ENCODE assay signal across 8 cellular contexts in the genomic region with DNA sequence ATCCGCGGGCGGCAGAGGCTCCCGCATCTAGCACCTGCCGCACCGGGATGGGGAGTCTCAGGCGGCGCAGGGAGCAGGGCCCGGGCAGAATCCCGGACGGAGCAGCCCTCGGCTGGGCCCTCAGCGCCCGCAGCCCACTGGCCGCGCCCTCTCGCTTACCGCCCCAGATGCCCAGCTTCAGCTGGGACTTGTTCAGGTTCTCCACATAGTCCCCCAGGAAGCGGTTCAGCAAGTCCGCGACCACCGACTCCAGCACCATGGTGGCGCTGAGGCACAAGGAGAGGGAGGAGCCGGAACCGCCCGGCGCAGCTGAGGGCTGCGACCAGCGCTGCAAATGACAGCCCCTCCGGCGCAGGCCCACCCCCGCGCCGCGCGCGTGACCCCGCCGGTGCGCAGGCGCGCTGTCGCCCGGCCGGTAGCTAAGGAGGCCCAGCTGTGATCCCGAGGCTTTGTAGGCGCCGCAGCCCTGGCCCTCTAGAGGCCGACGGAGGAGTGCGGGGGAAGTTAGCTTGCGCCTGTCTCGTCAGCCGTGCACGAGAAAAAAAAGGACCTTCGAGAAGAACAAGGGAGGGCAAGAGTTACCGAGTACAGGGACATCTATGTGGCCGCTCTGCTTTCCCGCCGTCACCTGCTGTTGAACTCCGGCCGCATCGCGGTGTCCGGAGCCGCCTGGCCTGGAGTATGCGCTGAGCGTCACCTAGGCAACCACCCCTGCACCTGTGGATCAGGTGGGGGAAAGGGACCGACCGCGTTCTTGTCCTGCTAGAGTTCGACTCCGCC. TPM values are rescaled to one million over a fixed set of nuclear protein-coding genes. Genes with fewer than 3 reads are reported as not detected.
DNase-seq lines count a peak whose midpoint lies in the region; ATAC-seq and TF ChIP-seq lines count a peak whose summit lies in the region.

A gene with protein sequence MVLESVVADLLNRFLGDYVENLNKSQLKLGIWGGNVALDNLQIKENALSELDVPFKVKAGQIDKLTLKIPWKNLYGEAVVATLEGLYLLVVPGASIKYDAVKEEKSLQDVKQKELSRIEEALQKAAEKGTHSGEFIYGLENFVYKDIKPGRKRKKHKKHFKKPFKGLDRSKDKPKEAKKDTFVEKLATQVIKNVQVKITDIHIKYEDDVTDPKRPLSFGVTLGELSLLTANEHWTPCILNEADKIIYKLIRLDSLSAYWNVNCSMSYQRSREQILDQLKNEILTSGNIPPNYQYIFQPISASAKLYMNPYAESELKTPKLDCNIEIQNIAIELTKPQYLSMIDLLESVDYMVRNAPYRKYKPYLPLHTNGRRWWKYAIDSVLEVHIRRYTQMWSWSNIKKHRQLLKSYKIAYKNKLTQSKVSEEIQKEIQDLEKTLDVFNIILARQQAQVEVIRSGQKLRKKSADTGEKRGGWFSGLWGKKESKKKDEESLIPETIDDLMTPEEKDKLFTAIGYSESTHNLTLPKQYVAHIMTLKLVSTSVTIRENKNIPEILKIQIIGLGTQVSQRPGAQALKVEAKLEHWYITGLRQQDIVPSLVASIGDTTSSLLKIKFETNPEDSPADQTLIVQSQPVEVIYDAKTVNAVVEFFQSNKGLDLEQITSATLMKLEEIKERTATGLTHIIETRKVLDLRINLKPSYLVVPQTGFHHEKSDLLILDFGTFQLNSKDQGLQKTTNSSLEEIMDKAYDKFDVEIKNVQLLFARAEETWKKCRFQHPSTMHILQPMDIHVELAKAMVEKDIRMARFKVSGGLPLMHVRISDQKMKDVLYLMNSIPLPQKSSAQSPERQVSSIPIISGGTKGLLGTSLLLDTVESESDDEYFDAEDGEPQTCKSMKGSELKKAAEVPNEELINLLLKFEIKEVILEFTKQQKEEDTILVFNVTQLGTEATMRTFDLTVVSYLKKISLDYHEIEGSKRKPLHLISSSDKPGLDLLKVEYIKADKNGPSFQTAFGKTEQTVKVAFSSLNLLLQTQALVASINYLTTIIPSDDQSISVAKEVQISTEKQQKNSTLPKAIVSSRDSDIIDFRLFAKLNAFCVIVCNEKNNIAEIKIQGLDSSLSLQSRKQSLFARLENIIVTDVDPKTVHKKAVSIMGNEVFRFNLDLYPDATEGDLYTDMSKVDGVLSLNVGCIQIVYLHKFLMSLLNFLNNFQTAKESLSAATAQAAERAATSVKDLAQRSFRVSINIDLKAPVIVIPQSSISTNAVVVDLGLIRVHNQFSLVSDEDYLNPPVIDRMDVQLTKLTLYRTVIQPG (N-terminal part only) (minus strand): TSS at position 332 of the 780 bp plus-strand sequence. CDS start 73 bp downstream, at position 259.

- peak within 1 kb of the TSS; percentile 96 for H3K27ac Mint-ChIP-seq in T-helper 1 cell treated with Interleukin-12 subunit alpha and Interleukin-12 subunit beta and Interleukin-4 antibody, amounts not matched to agents 30 μg/mL and 1 μg/mL, for 36 hours

- H3K4me1 ChIP-seq in uterus, result no peaks in the 10 kb centered on the region

- intact Hi-C loops in left ventricle myocardium superior (cut with micrococcal nuclease) (no loop called here), uterus (cut with DNase I; ENCODE audit: low total_unique reads) (no loop called here)

- peak; percentile 81 for TF ChIP-seq POLR2A in uterus (IDR thresholded peaks at IDR 0.05)

- DNase-seq in GM13977 (ENCODE audit: low spot score) (peak; percentile 94), NCI-H146 (lab: John Stamatoyannopoulos, UW) (peak; percentile 90), amygdala (lab: John Stamatoyannopoulos, UW) (peak; percentile 49 to 97 (median 87)), left ventricle myocardium superior (peak; percentile 96), pulmonary artery endothelial cell (ENCODE audit: low read depth, low spot score) (peak; percentile 84), uterus (peak; percentile 90 to 93)

- no peaks in the 10 kb centered on the region for H3K27me3 ChIP-seq in uterus

- no peaks in the 10 kb centered on the region for H3K9me3 ChIP-seq in uterus

- H3K27ac ChIP-seq in uterus, result peak within 1 kb of the TSS; percentile 86 to 96

- peaks cover 30% of the 10 kb centered on the region for H3K27me3 Mint-ChIP-seq in T-helper 1 cell treated with Interleukin-12 subunit alpha and Interleukin-12 subunit beta and Interleukin-4 antibody, amounts not matched to agents 30 μg/mL and 1 μg/mL, for 36 hours (ENCODE audit: low read depth)

- H3K36me3 ChIP-seq in uterus, result no peaks in the 10 kb centered on the region

- peak; percentile 77 for TF ChIP-seq CTCF in GM13977 (IDR thresholded peaks at IDR 0.05; ENCODE audit: extremely low read depth, insufficient read depth, missing control alignments)
- peak; percentile 71 to 86 (median 82) for TF ChIP-seq CTCF in uterus (IDR thresholded peaks at IDR 0.05)

- H3K4me3 ChIP-seq in uterus, result peak within 1 kb of the TSS; percentile 87 to 93

- peak within 1 kb of the TSS; percentile 90 for H3K4me3 Mint-ChIP-seq in T-helper 1 cell treated with Interleukin-12 subunit alpha and Interleukin-12 subunit beta and Interleukin-4 antibody, amounts not matched to agents 30 μg/mL and 1 μg/mL, for 36 hours

- in situ Hi-C loops in GM13977 (cut with MboI; ENCODE audit: low pct_unique_long_range_greater_than_20kb, low sequenced_read_pairs, unreplicated experiment), result loop anchor here (10.0 kb wide), 1 partner anchor 186 kb away; no protein-coding TSS in a partner anchor

- H3K36me3 Mint-ChIP-seq in T-helper 1 cell treated with Interleukin-12 subunit alpha and Interleukin-12 subunit beta and Interleukin-4 antibody, amounts not matched to agents 30 μg/mL and 1 μg/mL, for 36 hours (ENCODE audit: low read depth), result peaks cover 2% of the 10 kb centered on the region

- no peaks in the 10 kb centered on the region for H3K9me3 Mint-ChIP-seq in T-helper 1 cell treated with Interleukin-12 subunit alpha and Interleukin-12 subunit beta and Interleukin-4 antibody, amounts not matched to agents 30 μg/mL and 1 μg/mL, for 36 hours

- peaks cover 27% of the 10 kb centered on the region for H3K4me1 Mint-ChIP-seq in T-helper 1 cell treated with Interleukin-12 subunit alpha and Interleukin-12 subunit beta and Interleukin-4 antibody, amounts not matched to agents 30 μg/mL and 1 μg/mL, for 36 hours (ENCODE audit: low read depth)

- ATAC-seq in HG02870 (IDR thresholded peaks at IDR 0.05; ENCODE audit: unreplicated experiment) (peak; percentile 84), left ventricle myocardium superior (peak; percentile 100)

RNA-seq across cellular contexts. Expression of the gene that starts here (rescaled TPM):
- 38.6 TPM for total RNA-seq in left ventricle myocardium superior
- total RNA-seq in pulmonary artery endothelial cell, result 85.9 and 97.9 TPM in 2 replicates
- total RNA-seq in uterus, result 100 to 1,000 TPM in 2 of 4 donors, 10 to 100 TPM in 2; 68.2 to 165 (median 102) TPM

Comparison
In these comparisons a context has a peak if more than half of its experiments do, and no peak if none do; other contexts are left out.
1. Peak in every context shown above with its lines: DNase-seq, ATAC-seq, H3K4me3 ChIP-seq and H3K27ac ChIP-seq.